ENCODE assay signal across 16 cellular contexts in genomic region chr13:33865945-33866344, GRCh38. TPM values are rescaled to one million over a fixed set of nuclear protein-coding genes. Genes with fewer than 3 reads are reported as not detected.
DNase-seq lines count a peak whose midpoint lies in the region; ATAC-seq and TF ChIP-seq lines count a peak whose summit lies in the region.
"Had no signal": no experiment of that assay in that cellular context is flagged by ENCODE, and none has a peak within 500 bp of the region (broad histone marks: within the 10 kb centered on the region; RNA-seq: fewer than 3 reads in every experiment).

No MANE protein-coding gene starts in this region.

- H4K91ac ChIP-seq in mesenchymal stem cell (ENCODE audit: low read length): no peak overlapping the region

- H2BK5ac ChIP-seq in mesenchymal stem cell (ENCODE audit: low read depth, low read length, poor library complexity, severe bottlenecking): no peak overlapping the region

- no peaks in the 10 kb centered on the region for H3K79me1 ChIP-seq in mesenchymal stem cell (replicated peaks; ENCODE audit: low read length, poor library complexity, severe bottlenecking)

- no peaks in the 10 kb centered on the region for H3K9me3 ChIP-seq in mesenchymal stem cell (ENCODE audit: control insufficient read depth, low read length)
- H3K9me3 ChIP-seq in spleen: no peaks in the 10 kb centered on the region

- H3K36me3 ChIP-seq in mesenchymal stem cell (ENCODE audit: control insufficient read depth in 1 of 2, insufficient read depth in 2 of 2, low read depth in 1 of 2, low read length in 2 of 2) (no peaks in the 10 kb centered on the region), spleen (no peaks in the 10 kb centered on the region)

- H3K27ac ChIP-seq in mesenchymal stem cell (ENCODE audit: low read length, poor library complexity, severe bottlenecking) (no peak overlapping the region), spleen (no peak overlapping the region)
- H3K27ac ChIP-seq: skin epidermis, VCaP had no signal

- no peak overlapping the region for H3K4me2 ChIP-seq in mesenchymal stem cell (ENCODE audit: low read length, poor library complexity, severe bottlenecking)

- no peak overlapping the region for H2BK120ac ChIP-seq in mesenchymal stem cell (ENCODE audit: low read depth, low read length)

- H3K23ac ChIP-seq in mesenchymal stem cell (ENCODE audit: low read length in 2 of 2): no peak overlapping the region

- ATAC-seq in GM19372 (IDR thresholded peaks at IDR 0.05; ENCODE audit: low read depth, unreplicated experiment): peak; percentile 67
- peak; percentile 89 for ATAC-seq in HG02642 (IDR thresholded peaks at IDR 0.05; ENCODE audit: poor library complexity, unreplicated experiment)
- peak; percentile 88 for ATAC-seq in HG03442 (IDR thresholded peaks at IDR 0.05; ENCODE audit: unreplicated experiment)
- ATAC-seq: activated T-cell treated with anti-CD3 and anti-CD28 coated beads, Interleukin-2, amount 50 U/mL, for 4 hours; effector memory CD8-positive, alpha-beta T cell had no signal

- H3K14ac ChIP-seq in mesenchymal stem cell (ENCODE audit: low read length in 2 of 2): no peak overlapping the region

- H3K9ac ChIP-seq in mesenchymal stem cell (ENCODE audit: low read length): no peak overlapping the region

- H2BK15ac ChIP-seq in mesenchymal stem cell (ENCODE audit: low read depth, poor library complexity, severe bottlenecking): no peak overlapping the region

- WGBS in mesenchymal stem cell: 100% methylated on average over 3 of the region's 4 CpGs
- 83 to 88% (median 84%) methylated on average over 4 of the region's 4 CpGs for WGBS in spleen, 5 donors

- H2AFZ ChIP-seq in mesenchymal stem cell (ENCODE audit: low read depth, low read length): no peak overlapping the region

- no peak for TF ChIP-seq POLR2A in spleen (IDR thresholded peaks at IDR 0.05)

- no peak overlapping the region for H2BK12ac ChIP-seq in mesenchymal stem cell (ENCODE audit: low read length in 2 of 2)

- H3K18ac ChIP-seq in mesenchymal stem cell (ENCODE audit: low read depth in 1 of 2, low read length in 2 of 2): no peak overlapping the region

- intact Hi-C loops in spleen (cut with DNase I; ENCODE audit: low total_unique reads): no loop called here

- H3K27me3 ChIP-seq in mesenchymal stem cell (ENCODE audit: control insufficient read depth in 1 of 2, insufficient read depth in 1 of 2, low read length in 2 of 2) (no peaks in the 10 kb centered on the region), spleen (replicated peaks in 1 of 7) (no peaks in the 10 kb centered on the region)

- TF ChIP-seq CTCF in GM12872 (IDR thresholded peaks at IDR 0.05; ENCODE audit: insufficient read depth, low read depth, low read length) (0 out of 3 replicates have a peak, but pooled peaks have one; percentile 14), spleen (IDR thresholded peaks at IDR 0.05 in 8 of 11, conservative IDR thresholded peaks at IDR 0.05 in 3 of 11) (no peak)

- H3K4ac ChIP-seq in mesenchymal stem cell (ENCODE audit: low read depth in 1 of 2, low read length in 2 of 2): no peak overlapping the region

- no peak overlapping the region for H4K8ac ChIP-seq in mesenchymal stem cell (ENCODE audit: low read length)

- H3K4me3 ChIP-seq in mesenchymal stem cell (ENCODE audit: insufficient read depth in 1 of 2, low read depth in 1 of 2, low read length in 2 of 2) (no peak overlapping the region), spleen (no peak overlapping the region)
- H3K4me3 ChIP-seq: skin epidermis had no signal

- no peak overlapping the region for H2AK5ac ChIP-seq in mesenchymal stem cell (ENCODE audit: low read length, severe bottlenecking)

- H3K4me1 ChIP-seq in mesenchymal stem cell (ENCODE audit: control insufficient read depth, insufficient read depth, low read depth, low read length) (peaks cover 1% of the 10 kb centered on the region), spleen (no peaks in the 10 kb centered on the region)

- DNase-seq in mesenchymal stem cell: no peak
- no peak for DNase-seq in spleen
- DNase-seq in amniotic stem cell (lab: John Stamatoyannopoulos, UW): no peak
- no peak for DNase-seq in stimulated activated CD4-positive, alpha-beta T cell treated with anti-CD3 and anti-CD28 coated beads, Interleukin-4, amount 100 ng/mL, for 24 hours
- DNase-seq: activated T-cell treated with anti-CD3 and anti-CD28 coated beads, Interleukin-2, amount 50 U/mL, for 4 hours; effector memory CD8-positive, alpha-beta T cell; NCI-H1092; NCI-H524 treated with DMSO at 0.1 percent for 48 hours; Right ventricle myocardium superior; trophoblast cell had no signal

RNA-seq across cellular contexts. Expression of gene RFC3, which starts 48.0 kb away (rescaled TPM):
- 4.6 TPM for polyA plus RNA-seq in mesenchymal stem cell (2013, experiment 1 of 2)
- 4.7 TPM for polyA plus RNA-seq in mesenchymal stem cell (2013, experiment 2 of 2)
- total RNA-seq in spleen: 10 to 100 TPM in 5 of 7 donors, 1 to 10 TPM in 2; 7.3 to 25.7 (median 15.1) TPM
- polyA plus RNA-seq in spleen: 1 to 10 TPM; 3.6 to 8.9 (median 6.0) TPM
